Comparison of ENCODE assay signal across 17 cellular contexts in genomic region chr1:168506204-168506819, GRCh38. TPM values are rescaled to one million over a fixed set of nuclear protein-coding genes. Genes with fewer than 3 reads are reported as not detected.
A peak's percentile ranks its signal among the peaks of the same experiment; 100 is the strongest.
DNase-seq lines count a peak whose midpoint lies in the region; TF ChIP-seq lines count a peak whose summit lies in the region.
"Had no signal": no experiment of that assay in that cellular context is flagged by ENCODE, and none has a peak within 500 bp of the region (broad histone marks: within the 10 kb centered on the region; RNA-seq: fewer than 3 reads in every experiment).

No MANE protein-coding gene starts in this region.

- no peaks in the 10 kb centered on the region for H4K20me1 ChIP-seq in H9 (ENCODE audit: control insufficient read depth, insufficient read depth, insufficient read length)

- H3K9ac ChIP-seq in endodermal cell (ENCODE audit: extremely low read depth, low read length, poor library complexity, severe bottlenecking) (no peak overlapping the region), H9 (ENCODE audit: extremely low read depth, insufficient read length, low read length) (no peak overlapping the region)

- no peak overlapping the region for H2BK120ac ChIP-seq in H9 (ENCODE audit: low read depth, low read length, poor library complexity, severe bottlenecking)

- 89 to 93% methylated on average over 3 to 6 of the region's 6 CpGs for WGBS in endodermal cell (ENCODE audit: insufficient coverage in 1 of 2, insufficient read length in 1 of 2), 2 experiments
- no CpG with 5 or more reads among the region's 6 CpGs for WGBS in H9 (ENCODE audit: extremely low coverage, insufficient read length, low lambda C conversion rate)

- H3K27me3 Mint-ChIP-seq in endodermal cell (ENCODE audit: insufficient read depth) (no peaks in the 10 kb centered on the region), H9 (ENCODE audit: low read depth) (no peaks in the 10 kb centered on the region; the same call in 1 of the 2 replicates)

- H3K36me3 Mint-ChIP-seq in endodermal cell (ENCODE audit: low read depth) (no peaks in the 10 kb centered on the region), H9 (ENCODE audit: insufficient read depth in 1 of 3, low read depth in 3 of 3) (no peaks in the 10 kb centered on the region)

- no peak overlapping the region for H3K27ac Mint-ChIP-seq in endodermal cell
- no peak overlapping the region for H3K27ac Mint-ChIP-seq in H9

- H3K36me3 ChIP-seq in endodermal cell (ENCODE audit: control insufficient read depth, insufficient read depth, low read length) = no peaks in the 10 kb centered on the region
- H3K36me3 ChIP-seq: heart left ventricle had no signal

- H3K9me3 ChIP-seq in endodermal cell (ENCODE audit: control insufficient read depth, low read length) = no peaks in the 10 kb centered on the region
- H3K9me3 ChIP-seq in H9 (ENCODE audit: control insufficient read depth, low read depth, low read length) = no peaks in the 10 kb centered on the region
- H3K9me3 ChIP-seq: heart left ventricle had no signal

- H3K14ac ChIP-seq in H9 (ENCODE audit: insufficient read depth, low read length) = no peak overlapping the region

- H3K23me2 ChIP-seq in H9 (ENCODE audit: insufficient read length, low read depth, low read length, poor library complexity, severe bottlenecking) = no peaks in the 10 kb centered on the region

- no peaks in the 10 kb centered on the region for H3K79me1 ChIP-seq in H9 (ENCODE audit: insufficient read depth, low read depth, low read length, poor library complexity, severe bottlenecking)

- no peaks in the 10 kb centered on the region for H3K4me1 ChIP-seq in endodermal cell (ENCODE audit: control insufficient read depth, insufficient read depth, low read length)
- H3K4me1 ChIP-seq in H9 (ENCODE audit: insufficient read depth, low read length) = no peaks in the 10 kb centered on the region

- H2BK20ac ChIP-seq in H9 (ENCODE audit: low read depth, low read length, poor library complexity, severe bottlenecking) = no peak overlapping the region

- no peak overlapping the region for H4K91ac ChIP-seq in H9 (ENCODE audit: insufficient read length, low read depth, low read length)

- no peak for TF ChIP-seq CTCF in endodermal cell (conservative IDR thresholded peaks at IDR 0.05)
- TF ChIP-seq CTCF in H9 (conservative IDR thresholded peaks at IDR 0.05) = no peak

- no peak overlapping the region for H2AFZ ChIP-seq in H9 (ENCODE audit: low read length)

- H2BK12ac ChIP-seq in H9 (ENCODE audit: insufficient read length, low read depth, low read length) = no peak overlapping the region

- no peak overlapping the region for H3K18ac ChIP-seq in H9 (ENCODE audit: insufficient read length, low read depth, low read length)

- no peak overlapping the region for H3K4me3 ChIP-seq in endodermal cell (ENCODE audit: low read length)
- H3K4me3 ChIP-seq: heart left ventricle, K562 had no signal

- no peak overlapping the region for H4K8ac ChIP-seq in H9 (replicated peaks; ENCODE audit: insufficient read length, low read depth, low read length)

- H3K4me1 Mint-ChIP-seq in endodermal cell (no peaks in the 10 kb centered on the region), H9 (peaks cover 5 to 8% of the 10 kb centered on the region in 2 experiments; a peak in 3 of 4 replicates)
- H3K4me1 Mint-ChIP-seq: neural crest cell had no signal

- DNase-seq in AG20443 (ENCODE audit: low spot score) (peak; percentile 60), HS-5 (ENCODE audit: low read depth) (peak; percentile 57), astrocyte of the hippocampus (ENCODE audit: low read depth, low spot score) (peak; percentile 40), kidney glomerular epithelial cell (lab: John Stamatoyannopoulos, UW) (peak; percentile 51), endodermal cell (no peak), NCI-H2029 treated with DMSO at 0.1 percent for 48 hours (lab: John Stamatoyannopoulos, UW) (no peak), LoVo (ENCODE audit: low spot score) (no peak), H9 (no peak)
- DNase-seq: activated CD8-positive, alpha-beta memory T cell treated with anti-CD3 and anti-CD28 coated beads, Interleukin-2, amount 50 U/mL, for 48 hours; amniotic stem cell; heart left ventricle; left ventricle myocardium superior; NCI-H1694; NCI-H748 treated with DMSO at 0.1 percent for 48 hours had no signal

- no peak overlapping the region for H2AK5ac ChIP-seq in H9 (ENCODE audit: insufficient read length, low read length)

- H3K9me3 Mint-ChIP-seq in endodermal cell = no peaks in the 10 kb centered on the region
- no peaks in the 10 kb centered on the region for H3K9me3 Mint-ChIP-seq in H9

- H3K79me2 ChIP-seq in H9 (ENCODE audit: insufficient read depth, low read length) = no peaks in the 10 kb centered on the region

- no peak overlapping the region for H2BK5ac ChIP-seq in H9 (ENCODE audit: insufficient read length, low read length)

- no peak overlapping the region for H3K23ac ChIP-seq in H9 (ENCODE audit: insufficient read length, low read depth, low read length)

- no peak overlapping the region for H3K56ac ChIP-seq in H9 (ENCODE audit: insufficient read length, low read depth, low read length)

- H3K27ac ChIP-seq in endodermal cell (ENCODE audit: low read depth, low read length) (no peak overlapping the region), H9 (ENCODE audit: insufficient read length, low read depth, low read length) (no peak overlapping the region)
- H3K27ac ChIP-seq: heart left ventricle had no signal

- no peak overlapping the region for H3K4me2 ChIP-seq in H9 (ENCODE audit: insufficient read depth, insufficient read length, low read length)

- H4K5ac ChIP-seq in H9 (ENCODE audit: insufficient read length, low read depth, low read length) = no peak overlapping the region

- no peak overlapping the region for H3T11ph ChIP-seq in H9 (ENCODE audit: low read length)

- no peak overlapping the region for H3K4ac ChIP-seq in H9 (ENCODE audit: low read depth, low read length)

- H2BK15ac ChIP-seq in H9 (ENCODE audit: low read depth, low read length) = no peak overlapping the region

- no peak overlapping the region for H3K4me3 Mint-ChIP-seq in endodermal cell
- H3K4me3 Mint-ChIP-seq in H9 = no peak overlapping the region
- H3K4me3 Mint-ChIP-seq: neural crest cell had no signal

- H3K27me3 ChIP-seq in endodermal cell (ENCODE audit: control insufficient read depth, insufficient read depth, low read length, poor library complexity, severe bottlenecking) (peaks cover 10% of the 10 kb centered on the region), H9 (ENCODE audit: insufficient read depth, low read length) (no peaks in the 10 kb centered on the region)
- H3K27me3 ChIP-seq: heart left ventricle had no signal

RNA-seq across cellular contexts. Expression of gene XCL2, which starts 37.5 kb away (rescaled TPM):
- total RNA-seq in endodermal cell (not detected), H9 (2021) (not detected in 2 replicates)
- 1.4 TPM for polyA plus RNA-seq in endodermal cell (2013, experiment 1 of 2)
- polyA plus RNA-seq in endodermal cell (2013, experiment 2 of 2) = not detected
- total RNA-seq: K562, left ventricle myocardium superior, neural crest cell, skeletal muscle tissue had no signal
- polyA plus RNA-seq: heart left ventricle, K562 had no signal

Comparison
In these comparisons a context has a peak if more than half of its experiments do, and no peak if none do; other contexts are left out.
1. DNase-seq: peak in AG20443 (single experiment), HS-5 (single experiment), astrocyte of the hippocampus (single experiment) and kidney glomerular epithelial cell (single experiment); none in endodermal cell (single experiment), NCI-H2029 treated with DMSO at 0.1 percent for 48 hours (single experiment), LoVo (single experiment) and H9 (single experiment).